8 cellular contexts compared by ENCODE assay signal in genomic region chr21:37009740-37010341, GRCh38. TPM values are rescaled to one million over a fixed set of nuclear protein-coding genes. Genes with fewer than 3 reads are reported as not detected.
DNase-seq lines count a peak whose midpoint lies in the region; ATAC-seq and TF ChIP-seq lines count a peak whose summit lies in the region.

No MANE protein-coding gene starts in this region.

- H3K27me3 Mint-ChIP-seq in activated naive CD4-positive, alpha-beta T cell treated with anti-CD3 and anti-CD28 coated beads, Interleukin-2, amount 50 U/mL, for 24 hours = peaks cover 30% of the 10 kb centered on the region

- TF ChIP-seq POLR2A in transverse colon (IDR thresholded peaks at IDR 0.05) = no peak

- no peak for TF ChIP-seq EP300 in transverse colon (IDR thresholded peaks at IDR 0.05; ENCODE audit: low read depth)

- peaks cover 60% of the 10 kb centered on the region for H3K27me3 ChIP-seq in transverse colon

- H3K4me3 ChIP-seq in HFF-Myc (replicated peaks; ENCODE audit: low read depth, low read length) = no peak overlapping the region
- peak overlapping the region in 2 of 4 donors; percentile 26 to 44 for H3K4me3 ChIP-seq in transverse colon

- ATAC-seq in SK-N-SH treated with all-trans-retinoic acid at 6 μM for 48 hours = peak; percentile 100

- 17 to 18% methylated on average over 5 to 29 of the region's 30 CpGs for WGBS in transverse colon (ENCODE audit: low coverage in 1 of 2), 2 donors

- H3K4me3 Mint-ChIP-seq in activated naive CD4-positive, alpha-beta T cell treated with anti-CD3 and anti-CD28 coated beads, Interleukin-2, amount 50 U/mL, for 24 hours = peak overlapping the region; percentile 36

- H3K4me1 ChIP-seq in transverse colon = peaks cover 0 to 25% (median 16%) of the 10 kb centered on the region in 4 donors

- peak; percentile 79 for TF ChIP-seq CTCF in HFF-Myc (IDR thresholded peaks at IDR 0.05; ENCODE audit: low read depth, low read length, missing control alignments)
- TF ChIP-seq CTCF in transverse colon (IDR thresholded peaks at IDR 0.05) = peak; percentile 74 to 80 (median 79)

- intact Hi-C loops in head of caudate nucleus (cut with DNase I) = no loop called here
- intact Hi-C loops in transverse colon (cut with DNase I; ENCODE audit: low total_unique reads) = no loop called here

- H3K9me3 Mint-ChIP-seq in activated naive CD4-positive, alpha-beta T cell treated with anti-CD3 and anti-CD28 coated beads, Interleukin-2, amount 50 U/mL, for 24 hours = no peaks in the 10 kb centered on the region

- no peaks in the 10 kb centered on the region for H3K9me3 ChIP-seq in transverse colon

- no peaks in the 10 kb centered on the region for H3K36me3 ChIP-seq in transverse colon

- peaks cover 13% of the 10 kb centered on the region for H3K4me1 Mint-ChIP-seq in activated naive CD4-positive, alpha-beta T cell treated with anti-CD3 and anti-CD28 coated beads, Interleukin-2, amount 50 U/mL, for 24 hours

- in situ Hi-C loops in transverse colon (cut with MboI; ENCODE audit: low pct_ligation_motif_present in 1 of 4, low pct_unique_long_range_greater_than_20kb in 1 of 4, low sequenced_read_pairs in 3 of 4) = no loop called here

- no peak overlapping the region for H3K27ac ChIP-seq in transverse colon

- H3K36me3 Mint-ChIP-seq in activated naive CD4-positive, alpha-beta T cell treated with anti-CD3 and anti-CD28 coated beads, Interleukin-2, amount 50 U/mL, for 24 hours = no peaks in the 10 kb centered on the region

- DNase-seq in GM03348 (ENCODE audit: low spot score) (peak; percentile 88), HFF-Myc (ENCODE audit: extremely low read depth, low read depth) (peak; percentile 26), NCI-H1048 (lab: John Stamatoyannopoulos, UW) (peak; percentile 83), head of caudate nucleus (peak; percentile 51 to 92 (median 81)), pons (ENCODE audit: low spot score) (peak; percentile 79), transverse colon (peak; percentile 89)

- H3K27ac Mint-ChIP-seq in activated naive CD4-positive, alpha-beta T cell treated with anti-CD3 and anti-CD28 coated beads, Interleukin-2, amount 50 U/mL, for 24 hours = no peak overlapping the region

TF ChIP-seq in SK-N-SH treated with all-trans-retinoic acid at 6 μM for 48 hours, 23 proteins besides CTCF, POLR2A, EP300 and RAD21:
- TF ChIP-seq BACH2 (CRISPR knock-in tag; IDR thresholded peaks at IDR 0.05; ENCODE audit: borderline replicate concordance) = no peak
- no peak for TF ChIP-seq CSRNP3 (CRISPR knock-in tag; IDR thresholded peaks at IDR 0.05)
- no peak for TF ChIP-seq ZNF8 (CRISPR knock-in tag; IDR thresholded peaks at IDR 0.05)
- TF ChIP-seq ZFP3 (CRISPR knock-in tag; IDR thresholded peaks at IDR 0.05) = peak; percentile 98
- TF ChIP-seq RARB (CRISPR knock-in tag; IDR thresholded peaks at IDR 0.05) = no peak

RNA-seq across cellular contexts. Expression of gene RIPPLY3, which starts 3.3 kb away (rescaled TPM):
- under 1 TPM in 1 of 4 donors, not detected in 3; 0.27 TPM for total RNA-seq in transverse colon

RNA-seq across cellular contexts. Expression of gene HLCS, which starts 43.4 kb away (rescaled TPM):
- 10 to 100 TPM; 20.0 to 75.4 (median 32.8) TPM for total RNA-seq in transverse colon

Comparison
In these comparisons a context has a peak if more than half of its experiments do, and no peak if none do; other contexts are left out.
1. DNase-seq: peak in every context shown above with its lines; median percentile 89 in transverse colon; 88 in GM03348; 83 in NCI-H1048; 81 in head of caudate nucleus; 79 in pons; 26 in HFF-Myc.